Comparison of ENCODE assay signal across 11 cellular contexts in genomic region chr1:101198842-101199636, GRCh38. TPM values are rescaled to one million over a fixed set of nuclear protein-coding genes. Genes with fewer than 3 reads are reported as not detected.
DNase-seq lines count a peak whose midpoint lies in the region; ATAC-seq and TF ChIP-seq lines count a peak whose summit lies in the region.
"Had no signal": no experiment of that assay in that cellular context is flagged by ENCODE, and none has a peak within 500 bp of the region (broad histone marks: within the 10 kb centered on the region; RNA-seq: fewer than 3 reads in every experiment).

No MANE protein-coding gene starts in this region.

- H3K27ac ChIP-seq in CD4-positive, alpha-beta T cell (ENCODE audit: low read depth, low read length), result no peak overlapping the region
- H3K27ac ChIP-seq in sigmoid colon, result no peak overlapping the region
- H3K27ac ChIP-seq: coronary artery had no signal

- H3K4me3 ChIP-seq in sigmoid colon, result no peak overlapping the region
- H3K4me3 ChIP-seq: coronary artery had no signal

- H3K4me3 Mint-ChIP-seq in T-helper 2 cell treated with Interferon-gamma antibody and Interleukin-4, amounts not matched to agents 5 μg/mL and 100 μg/mL, for 36 hours, result peak overlapping the region; percentile 74
- H3K4me3 Mint-ChIP-seq in CD4-positive, alpha-beta T cell, result no peak overlapping the region

- no peak for TF ChIP-seq POLR2A in sigmoid colon (IDR thresholded peaks at IDR 0.05)

- intact Hi-C loops in CD4-positive, alpha-beta T cell (cut with DNase I, micrococcal nuclease), result no loop called here
- intact Hi-C loops in sigmoid colon (cut with DNase I), result no loop called here

- peaks cover 33% of the 10 kb centered on the region for H3K4me1 Mint-ChIP-seq in T-helper 2 cell treated with Interferon-gamma antibody and Interleukin-4, amounts not matched to agents 5 μg/mL and 100 μg/mL, for 36 hours (ENCODE audit: low read depth)
- H3K4me1 Mint-ChIP-seq in CD4-positive, alpha-beta T cell (ENCODE audit: low read depth), result peaks cover 4% of the 10 kb centered on the region

- DNase-seq in stimulated activated naive CD4-positive, alpha-beta T cell treated with Interleukin-2 at 50 U/mL for 16 hours (lab: John Stamatoyannopoulos, UW), result peak; percentile 57
- no peak for DNase-seq in stimulated activated naive CD4-positive, alpha-beta T cell (lab: John Stamatoyannopoulos, UW)
- DNase-seq in T-helper 2 cell treated with Interferon-gamma antibody and Interleukin-4, amounts not matched to agents 5 μg/mL and 100 μg/mL, for 36 hours (ENCODE audit: low spot score), result peak; percentile 84
- DNase-seq in CD4-positive, alpha-beta T cell, result no peak
- DNase-seq in effector CD8-positive, alpha-beta T cell (lab: John Stamatoyannopoulos, UW), result no peak
- DNase-seq in NAMALWA (ENCODE audit: low spot score) (no peak), sigmoid colon (no peak)
- DNase-seq: left colon had no signal

- CTCF ChIA-PET in CD4-positive, alpha-beta T cell (lab: Charles Lee), result interaction anchor here (0.7 to 1.5 kb wide), 2 partner anchors 89 to 149 kb away, joined by 3 read pairs; no protein-coding TSS in a partner anchor

- no peaks in the 10 kb centered on the region for H3K27me3 ChIP-seq in CD4-positive, alpha-beta T cell (ENCODE audit: control insufficient read depth, insufficient read depth, low read length)
- H3K27me3 ChIP-seq in sigmoid colon, result no peaks in the 10 kb centered on the region

- TF ChIP-seq EP300 in sigmoid colon (IDR thresholded peaks at IDR 0.05), result no peak

- TF ChIP-seq CTCF in CD4-positive, alpha-beta T cell (IDR thresholded peaks at IDR 0.05), result no peak
- no peak for TF ChIP-seq CTCF in sigmoid colon (IDR thresholded peaks at IDR 0.05)

- no peaks in the 10 kb centered on the region for H3K36me3 ChIP-seq in sigmoid colon

- 78 to 81% methylated on average over 8 of the region's 8 CpGs for WGBS in sigmoid colon, 2 donors

- H3K9me3 ChIP-seq in CD4-positive, alpha-beta T cell (ENCODE audit: control insufficient read depth, low read length), result no peaks in the 10 kb centered on the region
- H3K9me3 ChIP-seq in sigmoid colon, result no peaks in the 10 kb centered on the region

- peaks cover 15% of the 10 kb centered on the region for H3K9me3 Mint-ChIP-seq in T-helper 2 cell treated with Interferon-gamma antibody and Interleukin-4, amounts not matched to agents 5 μg/mL and 100 μg/mL, for 36 hours
- no peaks in the 10 kb centered on the region for H3K9me3 Mint-ChIP-seq in CD4-positive, alpha-beta T cell

- no peaks in the 10 kb centered on the region for H3K27me3 Mint-ChIP-seq in T-helper 2 cell treated with Interferon-gamma antibody and Interleukin-4, amounts not matched to agents 5 μg/mL and 100 μg/mL, for 36 hours (ENCODE audit: low read depth)
- no peaks in the 10 kb centered on the region for H3K27me3 Mint-ChIP-seq in CD4-positive, alpha-beta T cell
- H3K27me3 Mint-ChIP-seq: CD4-positive, CD25-positive, alpha-beta regulatory T cell had no signal

- POLR2A ChIA-PET in CD4-positive, alpha-beta T cell (lab: Charles Lee), result interaction anchor here (0.7 to 2.6 kb wide), 3 partner anchors 14 to 271 kb away, joined by 3 to 8 read pairs (median 3); partner anchors contain the start of gene S1PR1

- H3K27ac Mint-ChIP-seq in T-helper 2 cell treated with Interferon-gamma antibody and Interleukin-4, amounts not matched to agents 5 μg/mL and 100 μg/mL, for 36 hours, result peak overlapping the region; percentile 94
- H3K27ac Mint-ChIP-seq in CD4-positive, alpha-beta T cell, result no peak overlapping the region

- H3K4me1 ChIP-seq in sigmoid colon, result no peaks in the 10 kb centered on the region

- H3K36me3 Mint-ChIP-seq in T-helper 2 cell treated with Interferon-gamma antibody and Interleukin-4, amounts not matched to agents 5 μg/mL and 100 μg/mL, for 36 hours (ENCODE audit: low read depth), result peaks cover 16% of the 10 kb centered on the region
- no peaks in the 10 kb centered on the region for H3K36me3 Mint-ChIP-seq in CD4-positive, alpha-beta T cell (ENCODE audit: low read depth)
- H3K36me3 Mint-ChIP-seq: CD4-positive, CD25-positive, alpha-beta regulatory T cell had no signal

- ATAC-seq in HG02884 (IDR thresholded peaks at IDR 0.05; ENCODE audit: unreplicated experiment), result peak; percentile 100
- ATAC-seq in CD4-positive, alpha-beta T cell (ENCODE audit: poor library complexity), result no peak
- ATAC-seq: left colon had no signal

RNA-seq across cellular contexts. Expression of gene S1PR1, which starts 37.8 kb away (rescaled TPM):
- 100 to 1,000 TPM; 397 to 414 TPM for total RNA-seq in CD4-positive, alpha-beta T cell
- 10 to 100 TPM; 16.4 to 25.5 (median 22.3) TPM for total RNA-seq in sigmoid colon
- polyA plus RNA-seq in sigmoid colon, result 10 to 100 TPM in 1 of 3 donors, 1 to 10 TPM in 2; 1.2 to 29.3 (median 4.2) TPM

Comparison
In these comparisons a context has a peak if more than half of its experiments do, and no peak if none do; other contexts are left out.
1. DNase-seq: peak in stimulated activated naive CD4-positive, alpha-beta T cell treated with Interleukin-2 at 50 U/mL for 16 hours (single experiment) and T-helper 2 cell treated with Interferon-gamma antibody and Interleukin-4, amounts not matched to agents 5 μg/mL and 100 μg/mL, for 36 hours (single experiment); none in stimulated activated naive CD4-positive, alpha-beta T cell (0 of 6), CD4-positive, alpha-beta T cell (0 of 10), effector CD8-positive, alpha-beta T cell (single experiment), NAMALWA (single experiment) and sigmoid colon (single experiment).
2. RNA of gene S1PR1, which starts 37.8 kb away (total RNA-seq): 397 to 414 TPM in CD4-positive, alpha-beta T cell; 16.4 to 25.5 TPM in sigmoid colon; every median in the first group is over 10 times any median in the second.